In genomic region chr10:29756476-29756875, GRCh38 we compare ENCODE assay signal across 1 cellular context.
TF ChIP-seq lines count a peak whose summit lies in the region.

No MANE protein-coding gene starts in this region.

TF ChIP-seq in HCT116, 20 proteins besides CTCF, POLR2A, EP300 and RAD21 (continued from another document):
- TF ChIP-seq, protein P1, sequence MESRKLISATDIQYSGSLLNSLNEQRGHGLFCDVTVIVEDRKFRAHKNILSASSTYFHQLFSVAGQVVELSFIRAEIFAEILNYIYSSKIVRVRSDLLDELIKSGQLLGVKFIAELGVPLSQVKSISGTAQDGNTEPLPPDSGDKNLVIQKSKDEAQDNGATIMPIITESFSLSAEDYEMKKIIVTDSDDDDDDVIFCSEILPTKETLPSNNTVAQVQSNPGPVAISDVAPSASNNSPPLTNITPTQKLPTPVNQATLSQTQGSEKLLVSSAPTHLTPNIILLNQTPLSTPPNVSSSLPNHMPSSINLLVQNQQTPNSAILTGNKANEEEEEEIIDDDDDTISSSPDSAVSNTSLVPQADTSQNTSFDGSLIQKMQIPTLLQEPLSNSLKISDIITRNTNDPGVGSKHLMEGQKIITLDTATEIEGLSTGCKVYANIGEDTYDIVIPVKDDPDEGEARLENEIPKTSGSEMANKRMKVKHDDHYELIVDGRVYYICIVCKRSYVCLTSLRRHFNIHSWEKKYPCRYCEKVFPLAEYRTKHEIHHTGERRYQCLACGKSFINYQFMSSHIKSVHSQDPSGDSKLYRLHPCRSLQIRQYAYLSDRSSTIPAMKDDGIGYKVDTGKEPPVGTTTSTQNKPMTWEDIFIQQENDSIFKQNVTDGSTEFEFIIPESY (IDR thresholded peaks at IDR 0.05; ENCODE audit: extremely low read depth, insufficient replicate concordance, low read length), result no peak
- TF ChIP-seq FOSL1 (IDR thresholded peaks at IDR 0.05; ENCODE audit: low read depth) (no peak), SIN3A (IDR thresholded peaks at IDR 0.05; ENCODE audit: low read depth) (no peak)
